Comparison of ENCODE assay signal across 17 cellular contexts in the genomic region with DNA sequence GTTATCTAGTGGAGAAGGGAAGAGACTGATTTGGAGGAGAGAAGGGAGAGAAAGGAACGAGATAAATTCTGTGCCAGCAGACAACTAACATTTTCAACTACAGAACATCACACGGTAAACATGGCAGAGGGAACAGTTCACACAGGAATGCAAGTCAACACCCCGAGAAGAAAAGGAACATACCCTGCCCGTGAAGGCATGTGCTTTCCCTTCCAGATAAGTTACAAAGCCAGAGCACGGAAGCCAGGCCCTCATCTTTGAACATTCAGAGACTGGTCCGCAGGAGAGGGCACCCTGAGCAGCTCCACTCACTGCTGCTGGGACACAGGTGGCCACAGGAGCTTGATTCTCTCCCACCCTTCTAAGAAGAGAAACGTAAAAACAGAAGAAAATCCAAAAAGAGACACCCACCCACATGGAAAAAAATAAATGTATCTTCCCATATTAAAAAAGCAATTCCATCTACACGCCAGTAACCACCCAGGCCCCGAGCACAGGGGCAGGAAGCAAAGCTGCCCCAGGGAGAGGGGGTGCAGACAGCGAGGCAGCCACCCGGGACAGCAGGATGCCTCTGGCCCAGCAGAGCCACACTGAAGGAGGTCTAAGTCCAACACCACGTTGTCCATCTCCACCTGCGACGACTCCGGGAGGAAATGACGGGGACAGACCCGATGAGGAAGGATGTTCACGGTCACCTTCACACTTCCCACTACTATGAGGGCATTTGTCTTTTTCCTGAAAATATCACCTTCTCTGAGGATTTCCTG. TPM values are rescaled to one million over a fixed set of nuclear protein-coding genes. Genes with fewer than 3 reads are reported as not detected.
DNase-seq lines count a peak whose midpoint lies in the region; ATAC-seq lines count a peak whose summit lies in the region.
"Had no signal": no experiment of that assay in that cellular context is flagged by ENCODE, and none has a peak within 500 bp of the region (broad histone marks: within the 10 kb centered on the region; RNA-seq: fewer than 3 reads in every experiment).

No MANE protein-coding gene starts in this region.

- peak overlapping the region; percentile 3 for H3K27ac ChIP-seq in temporal lobe (ENCODE audit: low read depth, low read length)
- no peak overlapping the region for H3K27ac ChIP-seq in caudate nucleus (ENCODE audit: low read depth, low read length)
- H3K27ac ChIP-seq: ascending aorta, uterus had no signal

- ATAC-seq in activated T-cell treated with anti-CD3 and anti-CD28 coated beads, Interleukin-2, amount 50 U/mL, for 72 hours (replicated peaks in 1 of 2), result no peak
- ATAC-seq in T-helper 17 cell, result no peak

- H3K9me3 ChIP-seq in T-helper 17 cell (ENCODE audit: control insufficient read depth, low read length, poor library complexity, severe bottlenecking), result no peaks in the 10 kb centered on the region
- no peaks in the 10 kb centered on the region for H3K9me3 ChIP-seq in MG63
- H3K9me3 ChIP-seq: ascending aorta, uterus had no signal

- H3K36me3 Mint-ChIP-seq in activated T-cell treated with anti-CD3 and anti-CD28 coated beads, Interleukin-2, amount 50 U/mL, for 72 hours (ENCODE audit: insufficient read depth in 2 of 2), result peaks cover 13 to 40% of the 10 kb centered on the region in 2 donors
- H3K36me3 Mint-ChIP-seq in T-helper 17 cell (ENCODE audit: low read depth) (peaks cover 33% of the 10 kb centered on the region), immature natural killer cell (peaks cover 27 to 38% (median 32%) of the 10 kb centered on the region in 3 donors)

- peaks cover 84% of the 10 kb centered on the region for H3K36me3 ChIP-seq in MG63
- H3K36me3 ChIP-seq: uterus had no signal

- no peaks in the 10 kb centered on the region for H3K27me3 Mint-ChIP-seq in activated T-cell treated with anti-CD3 and anti-CD28 coated beads, Interleukin-2, amount 50 U/mL, for 72 hours (ENCODE audit: low read depth)
- H3K27me3 Mint-ChIP-seq in T-helper 17 cell (no peaks in the 10 kb centered on the region), immature natural killer cell (ENCODE audit: low read depth in 3 of 3) (peaks cover 12 to 25% (median 17%) of the 10 kb centered on the region in 3 donors)
- H3K27me3 Mint-ChIP-seq: CD8-positive, alpha-beta memory T cell had no signal

- no peaks in the 10 kb centered on the region for H3K9me3 Mint-ChIP-seq in activated T-cell treated with anti-CD3 and anti-CD28 coated beads, Interleukin-2, amount 50 U/mL, for 72 hours
- no peaks in the 10 kb centered on the region for H3K9me3 Mint-ChIP-seq in immature natural killer cell
- H3K9me3 Mint-ChIP-seq: CD8-positive, alpha-beta memory T cell had no signal

- no peak overlapping the region for H3K4me3 ChIP-seq in MG63
- H3K4me3 ChIP-seq: ascending aorta, uterus had no signal

- no peak for DNase-seq in activated T-cell treated with anti-CD3 and anti-CD28 coated beads, Interleukin-2, amount 50 U/mL, for 72 hours
- DNase-seq in activated T-cell treated with anti-CD3 and anti-CD28 coated beads, Interleukin-2, amount 50 U/mL, for 48 hours, result no peak
- DNase-seq in T-helper 17 cell (no peak), immature natural killer cell (no peak), NCI-H1694 (lab: John Stamatoyannopoulos, UW) (no peak), caudate nucleus (lab: John Stamatoyannopoulos, UW) (no peak), MG63 (no peak)
- DNase-seq: ACHN; activated effector memory CD4-positive, alpha-beta T cell treated with anti-CD3 and anti-CD28 coated beads, Interleukin-2, amount 50 U/mL, for 16 hours; CD8-positive, alpha-beta memory T cell; DMS79 treated with DMSO at 0.1 percent for 48 hours; H7; NCI-H1436 treated with DMSO at 0.1 percent for 48 hours; NCI-H774; uterus had no signal

- peak overlapping the region; percentile 36 for H3K27ac Mint-ChIP-seq in activated T-cell treated with anti-CD3 and anti-CD28 coated beads, Interleukin-2, amount 50 U/mL, for 72 hours
- H3K27ac Mint-ChIP-seq in T-helper 17 cell (peak overlapping the region; percentile 92), immature natural killer cell (peak overlapping the region in 5 of 6 donors; percentile 25 to 87 (median 49))

- no peak overlapping the region for H3K4me3 Mint-ChIP-seq in activated T-cell treated with anti-CD3 and anti-CD28 coated beads, Interleukin-2, amount 50 U/mL, for 72 hours
- H3K4me3 Mint-ChIP-seq in T-helper 17 cell, result peak overlapping the region; percentile 47
- peak overlapping the region in 3 of 5 donors; percentile 3 to 36 (median 4) for H3K4me3 Mint-ChIP-seq in immature natural killer cell

- peaks cover 40% of the 10 kb centered on the region for H3K4me1 Mint-ChIP-seq in activated T-cell treated with anti-CD3 and anti-CD28 coated beads, Interleukin-2, amount 50 U/mL, for 72 hours (ENCODE audit: low read depth)
- H3K4me1 Mint-ChIP-seq in T-helper 17 cell (peaks cover 60% of the 10 kb centered on the region), immature natural killer cell (peaks cover 80 to 84% of the 10 kb centered on the region in 2 donors)

- no peaks in the 10 kb centered on the region for H3K27me3 ChIP-seq in MG63
- H3K27me3 ChIP-seq: ascending aorta, uterus had no signal

RNA-seq across cellular contexts. Expression of a gene that starts 14.2 kb away (rescaled TPM):
- total RNA-seq in activated T-cell treated with anti-CD3 and anti-CD28 coated beads, Interleukin-2, amount 50 U/mL, for 72 hours, result 100 to 1,000 TPM; 163 to 204 TPM
- total RNA-seq in T-helper 17 cell, result 100 to 1,000 TPM; 462 to 497 TPM
- 100 to 1,000 TPM; 176 to 336 (median 233) TPM for polyA plus RNA-seq in immature natural killer cell
- total RNA-seq in temporal lobe, result 48.9 TPM
- 11.2 and 17.2 TPM in 2 replicates for total RNA-seq in MG63 (2014; rRNA removed; shearing (Covaris generic); ENCODE audit: low replicate concordance)

RNA-seq across cellular contexts. Expression of a gene that starts 44.3 kb away (rescaled TPM):
- total RNA-seq in activated T-cell treated with anti-CD3 and anti-CD28 coated beads, Interleukin-2, amount 50 U/mL, for 72 hours, result 100 to 1,000 TPM; 113 to 124 TPM
- 100 to 1,000 TPM; 418 to 474 TPM for total RNA-seq in T-helper 17 cell
- polyA plus RNA-seq in immature natural killer cell, result 10 to 100 TPM in 2 of 3 donors, 1 to 10 TPM in 1; 9.6 to 31.7 (median 22.7) TPM
- 17.9 TPM for total RNA-seq in temporal lobe
- 16.3 and 33.4 TPM in 2 replicates for total RNA-seq in MG63 (2014; rRNA removed; shearing (Covaris generic); ENCODE audit: low replicate concordance)

Comparison
In these comparisons a context has a peak if more than half of its experiments do, and no peak if none do; other contexts are left out.
1. H3K27ac Mint-ChIP-seq: peak in every context shown above with its lines; median percentile 92 in T-helper 17 cell; 49 in immature natural killer cell; 36 in activated T-cell treated with anti-CD3 and anti-CD28 coated beads, Interleukin-2, amount 50 U/mL, for 72 hours.
2. H3K4me3 Mint-ChIP-seq: peak in T-helper 17 cell (single experiment) and immature natural killer cell (3 of 5); none in activated T-cell treated with anti-CD3 and anti-CD28 coated beads, Interleukin-2, amount 50 U/mL, for 72 hours (0 of 2).